ENCODE assay signal across 1 cellular context in the genomic region with DNA sequence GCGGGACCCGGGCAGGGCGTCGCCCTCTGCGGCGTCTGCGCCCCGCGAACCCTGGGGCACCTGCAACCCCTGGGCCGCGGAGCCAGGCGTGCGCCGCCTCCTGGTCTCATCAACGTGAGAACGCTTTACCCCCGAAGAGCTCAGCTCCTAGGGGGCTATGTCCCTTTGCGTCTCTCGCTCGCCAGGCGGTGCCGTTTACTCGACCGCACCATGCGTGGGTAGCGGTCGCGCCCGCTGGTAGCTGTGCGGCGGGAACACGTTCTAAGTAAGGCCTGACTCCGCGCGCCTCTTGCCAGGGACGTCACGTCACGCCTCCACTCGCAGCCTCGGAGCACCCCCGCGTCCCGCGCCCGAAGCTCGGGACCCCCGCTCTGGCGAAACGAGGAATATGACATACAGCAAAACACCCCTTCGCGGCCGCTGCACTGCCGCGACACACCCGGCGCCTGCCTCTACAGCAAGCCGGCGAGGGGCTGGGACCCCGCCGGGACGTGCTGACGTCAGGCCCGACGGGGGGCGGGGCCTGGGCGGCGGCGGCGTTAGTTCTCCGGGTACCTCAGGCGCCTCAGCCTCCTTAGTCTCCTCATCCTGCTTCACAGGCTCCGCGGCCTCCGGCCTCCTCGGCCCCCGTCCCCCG.
TF ChIP-seq lines count a peak whose summit lies in the region.

A gene with protein sequence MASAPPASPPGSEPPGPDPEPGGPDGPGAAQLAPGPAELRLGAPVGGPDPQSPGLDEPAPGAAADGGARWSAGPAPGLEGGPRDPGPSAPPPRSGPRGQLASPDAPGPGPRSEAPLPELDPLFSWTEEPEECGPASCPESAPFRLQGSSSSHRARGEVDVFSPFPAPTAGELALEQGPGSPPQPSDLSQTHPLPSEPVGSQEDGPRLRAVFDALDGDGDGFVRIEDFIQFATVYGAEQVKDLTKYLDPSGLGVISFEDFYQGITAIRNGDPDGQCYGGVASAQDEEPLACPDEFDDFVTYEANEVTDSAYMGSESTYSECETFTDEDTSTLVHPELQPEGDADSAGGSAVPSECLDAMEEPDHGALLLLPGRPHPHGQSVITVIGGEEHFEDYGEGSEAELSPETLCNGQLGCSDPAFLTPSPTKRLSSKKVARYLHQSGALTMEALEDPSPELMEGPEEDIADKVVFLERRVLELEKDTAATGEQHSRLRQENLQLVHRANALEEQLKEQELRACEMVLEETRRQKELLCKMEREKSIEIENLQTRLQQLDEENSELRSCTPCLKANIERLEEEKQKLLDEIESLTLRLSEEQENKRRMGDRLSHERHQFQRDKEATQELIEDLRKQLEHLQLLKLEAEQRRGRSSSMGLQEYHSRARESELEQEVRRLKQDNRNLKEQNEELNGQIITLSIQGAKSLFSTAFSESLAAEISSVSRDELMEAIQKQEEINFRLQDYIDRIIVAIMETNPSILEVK (plus strand): TSS at position 568 of the 637 bp plus-strand sequence. CDS start 358 bp downstream, outside the sequence.

TF ChIP-seq in HepG2, 621 proteins besides CTCF, POLR2A, EP300 and RAD21 (continued from another document and continues in another):
- TF ChIP-seq, protein P1, sequence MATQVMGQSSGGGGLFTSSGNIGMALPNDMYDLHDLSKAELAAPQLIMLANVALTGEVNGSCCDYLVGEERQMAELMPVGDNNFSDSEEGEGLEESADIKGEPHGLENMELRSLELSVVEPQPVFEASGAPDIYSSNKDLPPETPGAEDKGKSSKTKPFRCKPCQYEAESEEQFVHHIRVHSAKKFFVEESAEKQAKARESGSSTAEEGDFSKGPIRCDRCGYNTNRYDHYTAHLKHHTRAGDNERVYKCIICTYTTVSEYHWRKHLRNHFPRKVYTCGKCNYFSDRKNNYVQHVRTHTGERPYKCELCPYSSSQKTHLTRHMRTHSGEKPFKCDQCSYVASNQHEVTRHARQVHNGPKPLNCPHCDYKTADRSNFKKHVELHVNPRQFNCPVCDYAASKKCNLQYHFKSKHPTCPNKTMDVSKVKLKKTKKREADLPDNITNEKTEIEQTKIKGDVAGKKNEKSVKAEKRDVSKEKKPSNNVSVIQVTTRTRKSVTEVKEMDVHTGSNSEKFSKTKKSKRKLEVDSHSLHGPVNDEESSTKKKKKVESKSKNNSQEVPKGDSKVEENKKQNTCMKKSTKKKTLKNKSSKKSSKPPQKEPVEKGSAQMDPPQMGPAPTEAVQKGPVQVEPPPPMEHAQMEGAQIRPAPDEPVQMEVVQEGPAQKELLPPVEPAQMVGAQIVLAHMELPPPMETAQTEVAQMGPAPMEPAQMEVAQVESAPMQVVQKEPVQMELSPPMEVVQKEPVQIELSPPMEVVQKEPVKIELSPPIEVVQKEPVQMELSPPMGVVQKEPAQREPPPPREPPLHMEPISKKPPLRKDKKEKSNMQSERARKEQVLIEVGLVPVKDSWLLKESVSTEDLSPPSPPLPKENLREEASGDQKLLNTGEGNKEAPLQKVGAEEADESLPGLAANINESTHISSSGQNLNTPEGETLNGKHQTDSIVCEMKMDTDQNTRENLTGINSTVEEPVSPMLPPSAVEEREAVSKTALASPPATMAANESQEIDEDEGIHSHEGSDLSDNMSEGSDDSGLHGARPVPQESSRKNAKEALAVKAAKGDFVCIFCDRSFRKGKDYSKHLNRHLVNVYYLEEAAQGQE (IDR thresholded peaks at IDR 0.05; ENCODE audit: borderline replicate concordance in 1 of 2, low read depth in 1 of 2, low read length in 2 of 2) = no peak
- no peak for TF ChIP-seq EZH2 (conservative IDR thresholded peaks at IDR 0.05; ENCODE audit: low read depth, low read length)
- TF ChIP-seq BHLHE40 (IDR thresholded peaks at IDR 0.05; ENCODE audit: low read length) = no peak
- no peak; the same call in 1 of the 2 replicates for TF ChIP-seq ZNF329 (CRISPR knock-in tag; IDR thresholded peaks at IDR 0.05; ENCODE audit: low read depth)
- TF ChIP-seq, protein P2, sequence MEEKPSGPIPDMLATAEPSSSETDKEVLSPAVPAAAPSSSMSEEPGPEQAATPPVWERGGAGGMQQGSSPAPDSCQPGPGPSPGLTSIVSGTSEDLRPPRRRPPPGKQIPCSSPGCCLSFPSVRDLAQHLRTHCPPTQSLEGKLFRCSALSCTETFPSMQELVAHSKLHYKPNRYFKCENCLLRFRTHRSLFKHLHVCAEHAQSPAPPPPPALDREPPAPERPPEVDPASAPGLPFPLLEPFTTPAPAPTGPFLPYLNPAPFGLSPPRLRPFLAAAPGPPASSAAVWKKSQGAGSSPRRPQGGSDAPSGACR (CRISPR knock-in tag; IDR thresholded peaks at IDR 0.05) = peak; percentile 80; the same call in 1 of the 2 replicates
- no peak for TF ChIP-seq PTBP1 (IDR thresholded peaks at IDR 0.05; ENCODE audit: low read depth, low read length, poor library complexity, severe bottlenecking)
- TF ChIP-seq NR2F6 (IDR thresholded peaks at IDR 0.05) = no peak
- 0 out of 2 replicates have a peak, but pooled peaks have one; percentile 24 for TF ChIP-seq NR2F6 (CRISPR knock-in tag; IDR thresholded peaks at IDR 0.05)
- peak; percentile 79; the same call in 1 of the 2 replicates for TF ChIP-seq NFKB2 (CRISPR knock-in tag; IDR thresholded peaks at IDR 0.05; ENCODE audit: borderline replicate concordance)
- no peak for TF ChIP-seq RFXAP (CRISPR knock-in tag; IDR thresholded peaks at IDR 0.05; ENCODE audit: borderline replicate concordance)
- TF ChIP-seq, protein P3, sequence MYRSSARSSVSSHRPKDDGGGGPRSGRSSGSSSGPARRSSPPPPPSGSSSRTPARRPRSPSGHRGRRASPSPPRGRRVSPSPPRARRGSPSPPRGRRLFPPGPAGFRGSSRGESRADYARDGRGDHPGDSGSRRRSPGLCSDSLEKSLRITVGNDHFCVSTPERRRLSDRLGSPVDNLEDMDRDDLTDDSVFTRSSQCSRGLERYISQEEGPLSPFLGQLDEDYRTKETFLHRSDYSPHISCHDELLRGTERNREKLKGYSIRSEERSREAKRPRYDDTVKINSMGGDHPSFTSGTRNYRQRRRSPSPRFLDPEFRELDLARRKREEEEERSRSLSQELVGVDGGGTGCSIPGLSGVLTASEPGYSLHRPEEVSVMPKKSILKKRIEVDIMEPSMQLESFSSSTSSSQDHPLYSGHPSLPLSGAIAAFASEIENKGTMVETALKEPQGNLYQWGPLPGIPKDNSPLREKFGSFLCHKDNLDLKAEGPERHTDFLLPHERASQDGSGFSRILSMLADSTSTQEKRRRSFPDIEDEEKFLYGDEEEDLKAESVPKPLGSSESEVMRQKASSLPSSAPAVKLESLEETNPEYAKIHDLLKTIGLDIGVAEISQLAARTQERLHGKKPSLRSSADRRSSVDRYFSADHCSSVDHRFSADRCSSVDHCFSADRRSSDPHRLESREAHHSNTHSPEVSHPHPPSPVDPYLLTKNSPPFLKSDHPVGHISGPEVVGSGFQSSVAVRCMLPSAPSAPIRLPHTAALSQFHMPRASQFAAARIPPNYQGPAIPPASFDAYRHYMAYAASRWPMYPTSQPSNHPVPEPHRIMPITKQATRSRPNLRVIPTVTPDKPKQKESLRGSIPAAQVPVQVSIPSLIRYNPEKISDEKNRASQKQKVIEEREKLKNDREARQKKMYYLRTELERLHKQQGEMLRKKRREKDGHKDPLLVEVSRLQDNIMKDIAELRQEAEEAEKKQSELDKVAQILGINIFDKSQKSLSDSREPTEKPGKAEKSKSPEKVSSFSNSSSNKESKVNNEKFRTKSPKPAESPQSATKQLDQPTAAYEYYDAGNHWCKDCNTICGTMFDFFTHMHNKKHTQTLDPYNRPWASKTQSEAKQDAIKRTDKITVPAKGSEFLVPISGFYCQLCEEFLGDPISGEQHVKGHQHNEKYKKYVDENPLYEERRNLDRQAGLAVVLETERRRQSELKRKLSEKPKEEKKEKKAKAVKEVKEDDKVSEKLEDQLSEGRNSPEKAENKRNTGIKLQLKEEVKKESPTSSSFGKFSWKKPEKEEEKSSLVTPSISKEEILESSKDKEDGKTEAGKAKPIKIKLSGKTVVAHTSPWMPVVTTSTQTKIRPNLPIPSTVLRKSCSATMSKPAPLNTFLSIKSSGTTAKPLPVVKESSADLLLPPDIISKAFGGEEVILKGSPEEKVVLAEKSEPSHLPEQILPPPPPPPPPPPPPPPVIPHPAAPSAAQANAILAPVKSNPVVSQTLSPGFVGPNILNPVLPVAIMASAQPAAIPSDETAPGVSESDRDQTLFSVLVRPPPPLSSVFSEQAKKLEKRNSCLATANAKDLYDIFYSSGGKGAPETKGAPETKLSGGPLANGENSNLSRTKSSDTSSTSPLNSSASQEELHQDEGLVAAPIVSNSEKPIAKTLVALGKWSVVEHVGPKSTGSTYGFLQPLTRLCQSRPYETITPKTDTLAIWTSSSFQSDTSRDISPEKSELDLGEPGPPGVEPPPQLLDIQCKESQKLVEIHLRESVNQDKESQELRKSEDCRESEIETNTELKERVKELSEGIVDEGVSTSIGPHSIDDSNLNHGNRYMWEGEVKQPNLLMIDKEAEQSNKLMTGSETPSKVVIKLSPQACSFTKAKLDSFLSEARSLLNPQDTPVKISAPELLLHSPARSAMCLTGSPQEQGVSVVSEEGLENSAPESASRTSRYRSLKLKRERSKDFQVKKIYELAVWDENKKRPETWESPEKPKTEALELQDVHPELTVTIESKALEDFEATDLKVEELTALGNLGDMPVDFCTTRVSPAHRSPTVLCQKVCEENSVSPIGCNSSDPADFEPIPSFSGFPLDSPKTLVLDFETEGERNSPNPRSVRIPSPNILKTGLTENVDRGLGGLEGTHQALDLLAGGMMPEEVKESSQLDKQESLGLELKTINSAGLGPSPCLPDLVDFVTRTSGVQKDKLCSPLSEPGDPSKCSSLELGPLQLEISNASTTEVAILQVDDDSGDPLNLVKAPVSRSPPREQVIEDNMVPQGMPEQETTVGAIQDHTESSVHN (CRISPR knock-in tag; IDR thresholded peaks at IDR 0.05) = no peak
- TF ChIP-seq ZNF235 (CRISPR knock-in tag; IDR thresholded peaks at IDR 0.05; ENCODE audit: borderline replicate concordance) = no peak
- TF ChIP-seq ZSCAN31 (CRISPR knock-in tag; IDR thresholded peaks at IDR 0.05; ENCODE audit: low read depth) = peak; percentile 65
- no peak for TF ChIP-seq SMARCE1 (IDR thresholded peaks at IDR 0.05; ENCODE audit: borderline replicate concordance)
- TF ChIP-seq MXD4 (CRISPR knock-in tag; IDR thresholded peaks at IDR 0.05) = peak; percentile 60; the same call in 1 of the 2 replicates
- TF ChIP-seq CCDC6 (CRISPR knock-in tag; IDR thresholded peaks at IDR 0.05) = no peak
- no peak; the same call in 1 of the 2 replicates for TF ChIP-seq ZNF776 (CRISPR knock-in tag; IDR thresholded peaks at IDR 0.05)
- TF ChIP-seq ATF7-NPFF (CRISPR knock-in tag; IDR thresholded peaks at IDR 0.05; ENCODE audit: low read depth) = peak; percentile 74
- TF ChIP-seq TAF15 (IDR thresholded peaks at IDR 0.05; ENCODE audit: low read depth, low read length, poor library complexity, severe bottlenecking) = no peak
- no peak for TF ChIP-seq ELF1 (CRISPR knock-in tag; IDR thresholded peaks at IDR 0.05)
- no peak for TF ChIP-seq ATAD3A (CRISPR knock-in tag; IDR thresholded peaks at IDR 0.05)
- TF ChIP-seq, protein P4, sequence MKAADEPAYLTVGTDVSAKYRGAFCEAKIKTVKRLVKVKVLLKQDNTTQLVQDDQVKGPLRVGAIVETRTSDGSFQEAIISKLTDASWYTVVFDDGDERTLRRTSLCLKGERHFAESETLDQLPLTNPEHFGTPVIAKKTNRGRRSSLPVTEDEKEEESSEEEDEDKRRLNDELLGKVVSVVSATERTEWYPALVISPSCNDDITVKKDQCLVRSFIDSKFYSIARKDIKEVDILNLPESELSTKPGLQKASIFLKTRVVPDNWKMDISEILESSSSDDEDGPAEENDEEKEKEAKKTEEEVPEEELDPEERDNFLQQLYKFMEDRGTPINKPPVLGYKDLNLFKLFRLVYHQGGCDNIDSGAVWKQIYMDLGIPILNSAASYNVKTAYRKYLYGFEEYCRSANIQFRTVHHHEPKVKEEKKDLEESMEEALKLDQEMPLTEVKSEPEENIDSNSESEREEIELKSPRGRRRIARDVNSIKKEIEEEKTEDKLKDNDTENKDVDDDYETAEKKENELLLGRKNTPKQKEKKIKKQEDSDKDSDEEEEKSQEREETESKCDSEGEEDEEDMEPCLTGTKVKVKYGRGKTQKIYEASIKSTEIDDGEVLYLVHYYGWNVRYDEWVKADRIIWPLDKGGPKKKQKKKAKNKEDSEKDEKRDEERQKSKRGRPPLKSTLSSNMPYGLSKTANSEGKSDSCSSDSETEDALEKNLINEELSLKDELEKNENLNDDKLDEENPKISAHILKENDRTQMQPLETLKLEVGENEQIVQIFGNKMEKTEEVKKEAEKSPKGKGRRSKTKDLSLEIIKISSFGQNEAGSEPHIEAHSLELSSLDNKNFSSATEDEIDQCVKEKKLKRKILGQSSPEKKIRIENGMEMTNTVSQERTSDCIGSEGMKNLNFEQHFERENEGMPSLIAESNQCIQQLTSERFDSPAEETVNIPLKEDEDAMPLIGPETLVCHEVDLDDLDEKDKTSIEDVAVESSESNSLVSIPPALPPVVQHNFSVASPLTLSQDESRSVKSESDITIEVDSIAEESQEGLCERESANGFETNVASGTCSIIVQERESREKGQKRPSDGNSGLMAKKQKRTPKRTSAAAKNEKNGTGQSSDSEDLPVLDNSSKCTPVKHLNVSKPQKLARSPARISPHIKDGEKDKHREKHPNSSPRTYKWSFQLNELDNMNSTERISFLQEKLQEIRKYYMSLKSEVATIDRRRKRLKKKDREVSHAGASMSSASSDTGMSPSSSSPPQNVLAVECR (CRISPR knock-in tag; IDR thresholded peaks at IDR 0.05; ENCODE audit: borderline replicate concordance) = peak; percentile 90
- peak; percentile 43; the same call in 1 of the 2 replicates for TF ChIP-seq SMAD1 (CRISPR knock-in tag; IDR thresholded peaks at IDR 0.05; ENCODE audit: borderline replicate concordance, low read depth)
- TF ChIP-seq ZNF33B (CRISPR knock-in tag; IDR thresholded peaks at IDR 0.05) = 0 out of 2 replicates have a peak, but pooled peaks have one; percentile 60
- TF ChIP-seq, protein P5, sequence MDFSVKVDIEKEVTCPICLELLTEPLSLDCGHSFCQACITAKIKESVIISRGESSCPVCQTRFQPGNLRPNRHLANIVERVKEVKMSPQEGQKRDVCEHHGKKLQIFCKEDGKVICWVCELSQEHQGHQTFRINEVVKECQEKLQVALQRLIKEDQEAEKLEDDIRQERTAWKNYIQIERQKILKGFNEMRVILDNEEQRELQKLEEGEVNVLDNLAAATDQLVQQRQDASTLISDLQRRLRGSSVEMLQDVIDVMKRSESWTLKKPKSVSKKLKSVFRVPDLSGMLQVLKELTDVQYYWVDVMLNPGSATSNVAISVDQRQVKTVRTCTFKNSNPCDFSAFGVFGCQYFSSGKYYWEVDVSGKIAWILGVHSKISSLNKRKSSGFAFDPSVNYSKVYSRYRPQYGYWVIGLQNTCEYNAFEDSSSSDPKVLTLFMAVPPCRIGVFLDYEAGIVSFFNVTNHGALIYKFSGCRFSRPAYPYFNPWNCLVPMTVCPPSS (IDR thresholded peaks at IDR 0.05) = no peak
- no peak for TF ChIP-seq SOX13 (IDR thresholded peaks at IDR 0.05)
- no peak for TF ChIP-seq SOX13 (CRISPR knock-in tag; conservative IDR thresholded peaks at IDR 0.05 in 1 of 2, IDR thresholded peaks at IDR 0.05 in 1 of 2)
- TF ChIP-seq ZNF709 (CRISPR knock-in tag; IDR thresholded peaks at IDR 0.05) = peak; percentile 81; the same call in 1 of the 2 replicates
- peak; percentile 54; the same call in 1 of the 2 replicates for TF ChIP-seq CREM (IDR thresholded peaks at IDR 0.05)
- no peak for TF ChIP-seq CREM (CRISPR knock-in tag; IDR thresholded peaks at IDR 0.05)
